In genomic region chr15:22184678-22185077, GRCh38 we compare ENCODE assay signal across 7 cellular contexts.
A peak's percentile ranks its signal among the peaks of the same experiment; 100 is the strongest.
DNase-seq lines count a peak whose midpoint lies in the region; ATAC-seq lines count a peak whose summit lies in the region.
"Not testable (repeated sequence)": the region's sequence is repeated elsewhere in the genome, so short reads cannot be mapped to it uniquely, and the experiment has no call there.

No MANE protein-coding gene starts in this region.

- not testable (repeated sequence) for H3K4me1 Mint-ChIP-seq in activated CD4-positive, alpha-beta T cell treated with anti-CD3 and anti-CD28 coated beads for 36 hours

- peak; percentile 3 for DNase-seq in activated CD4-positive, alpha-beta T cell treated with anti-CD3 and anti-CD28 coated beads for 36 hours

- POLR2A ChIA-PET in activated CD4-positive, alpha-beta T cell treated with anti-CD3 and anti-CD28 coated beads for 36 hours (lab: Charles Lee) = not testable (repeated sequence)

- intact Hi-C loops in activated CD4-positive, alpha-beta T cell treated with anti-CD3 and anti-CD28 coated beads for 36 hours (cut with DNase I, micrococcal nuclease) = not testable (repeated sequence)

- not testable (repeated sequence) for H3K27me3 Mint-ChIP-seq in activated CD4-positive, alpha-beta T cell treated with anti-CD3 and anti-CD28 coated beads for 36 hours

- H3K27ac Mint-ChIP-seq in activated CD4-positive, alpha-beta T cell treated with anti-CD3 and anti-CD28 coated beads for 36 hours = not testable (repeated sequence)

- not testable (repeated sequence) for H3K9me3 Mint-ChIP-seq in activated CD4-positive, alpha-beta T cell treated with anti-CD3 and anti-CD28 coated beads for 36 hours (ENCODE audit: low read depth)

- not testable (repeated sequence) for H3K36me3 Mint-ChIP-seq in activated CD4-positive, alpha-beta T cell treated with anti-CD3 and anti-CD28 coated beads for 36 hours (ENCODE audit: low read depth)

- H3K4me3 Mint-ChIP-seq in activated CD4-positive, alpha-beta T cell treated with anti-CD3 and anti-CD28 coated beads for 36 hours = not testable (repeated sequence)

- CTCF ChIA-PET in activated CD4-positive, alpha-beta T cell treated with anti-CD3 and anti-CD28 coated beads for 36 hours (lab: Charles Lee) = not testable (repeated sequence)

- peak; percentile 83 for ATAC-seq in GM18502 (IDR thresholded peaks at IDR 0.05; ENCODE audit: poor library complexity, unreplicated experiment)
- peak; percentile 68 for ATAC-seq in GM19025 (IDR thresholded peaks at IDR 0.05; ENCODE audit: low read depth, unreplicated experiment)
- peak; percentile 84 for ATAC-seq in GM21360 (IDR thresholded peaks at IDR 0.05; ENCODE audit: unreplicated experiment)
- ATAC-seq in HG02571 (IDR thresholded peaks at IDR 0.05; ENCODE audit: unreplicated experiment) = peak; percentile 60
- ATAC-seq in HG02870 (IDR thresholded peaks at IDR 0.05; ENCODE audit: unreplicated experiment) = peak; percentile 75
- ATAC-seq in HG03432 (IDR thresholded peaks at IDR 0.05; ENCODE audit: unreplicated experiment) = peak; percentile 76
- ATAC-seq in activated CD4-positive, alpha-beta T cell treated with anti-CD3 and anti-CD28 coated beads for 36 hours = not testable (repeated sequence)
